In genomic region chr14:100076630-100077029, GRCh38 we compare ENCODE assay signal across 8 cellular contexts. TPM values are rescaled to one million over a fixed set of nuclear protein-coding genes. Genes with fewer than 3 reads are reported as not detected.
DNase-seq lines count a peak whose midpoint lies in the region; ATAC-seq and TF ChIP-seq lines count a peak whose summit lies in the region.

No MANE protein-coding gene starts in this region.

- H3K27ac ChIP-seq in RWPE2 (ENCODE audit: poor library complexity, severe bottlenecking) (no peak overlapping the region), PC-9 (no peak overlapping the region)

- ATAC-seq in RWPE2 (ENCODE audit: low read depth) = peak; percentile 47
- no peak for ATAC-seq in mucosa of descending colon
- no peak for ATAC-seq in GM18519 (IDR thresholded peaks at IDR 0.05; ENCODE audit: low FRiP score, unreplicated experiment)

- no peaks in the 10 kb centered on the region for H3K9me2 ChIP-seq in PC-9 (ENCODE audit: insufficient read depth)

- no peaks in the 10 kb centered on the region for H4K20me1 ChIP-seq in PC-9 (ENCODE audit: insufficient read depth)

- intact Hi-C loops in mucosa of descending colon (cut with DNase I, micrococcal nuclease) = no loop called here
- intact Hi-C loops in PC-9 (cut with micrococcal nuclease; ENCODE audit: unreplicated experiment) = loop anchor here (10.0 kb wide), 1 partner anchor 298 kb away; the partner anchor contains the start of gene WDR25

- DNase-seq in ELR (ENCODE audit: low read depth) (peak; percentile 69), RWPE2 (ENCODE audit: low spot score) (no peak), fibroblast of mammary gland (ENCODE audit: low read depth) (peak; percentile 95), skeletal muscle cell (ENCODE audit: low read depth) (peak; percentile 72), mucosa of descending colon (no peak), HT-29 (ENCODE audit: low spot score) (no peak), PC-9 (no peak)

- H3K4me1 ChIP-seq in RWPE2 (ENCODE audit: insufficient read depth, poor library complexity, severe bottlenecking) (peaks cover 9% of the 10 kb centered on the region), mucosa of descending colon (ENCODE audit: low read depth) (peaks cover 7% of the 10 kb centered on the region), PC-9 (replicated peaks; ENCODE audit: insufficient read depth) (peaks cover 10% of the 10 kb centered on the region)

- H3K27me3 ChIP-seq in RWPE2 (ENCODE audit: insufficient read depth, poor library complexity, severe bottlenecking) = no peaks in the 10 kb centered on the region
- H3K27me3 ChIP-seq in PC-9 (ENCODE audit: insufficient read depth, low read depth) = no peaks in the 10 kb centered on the region

- H3K9me3 ChIP-seq in RWPE2 (ENCODE audit: severe bottlenecking) = no peaks in the 10 kb centered on the region
- no peaks in the 10 kb centered on the region for H3K9me3 ChIP-seq in mucosa of descending colon
- no peaks in the 10 kb centered on the region for H3K9me3 ChIP-seq in PC-9 (ENCODE audit: insufficient read depth, low read depth)

- no peak overlapping the region for H3K4me2 ChIP-seq in PC-9

- no TSS peak for BruUV-seq in PC-9 (replicated peaks; lab: Mats Ljungman, UMichigan)

- POLR2A ChIA-PET in PC-9 (lab: Charles Lee; ENCODE audit: unreplicated experiment) = no interaction called here

- H3K4me3 ChIP-seq in RWPE2 (ENCODE audit: severe bottlenecking) (no peak overlapping the region), fibroblast of mammary gland (ENCODE audit: control insufficient read depth, low read depth, low read length) (no peak overlapping the region), skeletal muscle cell (ENCODE audit: low read depth, low read length) (no peak overlapping the region), mucosa of descending colon (no peak overlapping the region), PC-9 (no peak overlapping the region)

- H2AFZ ChIP-seq in PC-9 = no peak overlapping the region

- CTCF ChIA-PET in PC-9 (lab: Charles Lee) = no interaction called here

- H3K79me2 ChIP-seq in PC-9 (ENCODE audit: low read depth) = no peaks in the 10 kb centered on the region

- H3F3A ChIP-seq in PC-9 (ENCODE audit: insufficient read depth, low read depth) = no peaks in the 10 kb centered on the region

- H3K36me3 ChIP-seq in RWPE2 (ENCODE audit: low read depth) (no peaks in the 10 kb centered on the region), mucosa of descending colon (ENCODE audit: low read depth) (no peaks in the 10 kb centered on the region), PC-9 (ENCODE audit: low read depth) (no peaks in the 10 kb centered on the region)

- TF ChIP-seq CTCF in RWPE2 (IDR thresholded peaks at IDR 0.05; ENCODE audit: poor library complexity, severe bottlenecking) (no peak), fibroblast of mammary gland (conservative IDR thresholded peaks at IDR 0.05; ENCODE audit: control insufficient read depth, insufficient read depth, low read depth, low read length) (no peak), mucosa of descending colon (IDR thresholded peaks at IDR 0.05) (no peak), PC-9 (conservative IDR thresholded peaks at IDR 0.05) (no peak)

RNA-seq across cellular contexts. Expression of gene EVL, which starts 11.4 kb away (rescaled TPM):
- total RNA-seq in mucosa of descending colon = 10 to 100 TPM; 32.0 to 42.8 (median 36.0) TPM
- total RNA-seq in HT-29 (2014; rRNA removed; shearing (Covaris generic)) = 3.2 and 6.9 TPM in 2 replicates
- 4.9 and 5.9 TPM in 2 replicates for total RNA-seq in PC-9 (2021)

Comparison
In these comparisons a context has a peak if more than half of its experiments do, and no peak if none do; other contexts are left out.
1. DNase-seq: peak in ELR (single experiment), fibroblast of mammary gland (single experiment) and skeletal muscle cell (single experiment); none in RWPE2 (single experiment), mucosa of descending colon (0 of 3), HT-29 (single experiment) and PC-9 (0 of 2).